8 cellular contexts compared by ENCODE assay signal in the genomic region with DNA sequence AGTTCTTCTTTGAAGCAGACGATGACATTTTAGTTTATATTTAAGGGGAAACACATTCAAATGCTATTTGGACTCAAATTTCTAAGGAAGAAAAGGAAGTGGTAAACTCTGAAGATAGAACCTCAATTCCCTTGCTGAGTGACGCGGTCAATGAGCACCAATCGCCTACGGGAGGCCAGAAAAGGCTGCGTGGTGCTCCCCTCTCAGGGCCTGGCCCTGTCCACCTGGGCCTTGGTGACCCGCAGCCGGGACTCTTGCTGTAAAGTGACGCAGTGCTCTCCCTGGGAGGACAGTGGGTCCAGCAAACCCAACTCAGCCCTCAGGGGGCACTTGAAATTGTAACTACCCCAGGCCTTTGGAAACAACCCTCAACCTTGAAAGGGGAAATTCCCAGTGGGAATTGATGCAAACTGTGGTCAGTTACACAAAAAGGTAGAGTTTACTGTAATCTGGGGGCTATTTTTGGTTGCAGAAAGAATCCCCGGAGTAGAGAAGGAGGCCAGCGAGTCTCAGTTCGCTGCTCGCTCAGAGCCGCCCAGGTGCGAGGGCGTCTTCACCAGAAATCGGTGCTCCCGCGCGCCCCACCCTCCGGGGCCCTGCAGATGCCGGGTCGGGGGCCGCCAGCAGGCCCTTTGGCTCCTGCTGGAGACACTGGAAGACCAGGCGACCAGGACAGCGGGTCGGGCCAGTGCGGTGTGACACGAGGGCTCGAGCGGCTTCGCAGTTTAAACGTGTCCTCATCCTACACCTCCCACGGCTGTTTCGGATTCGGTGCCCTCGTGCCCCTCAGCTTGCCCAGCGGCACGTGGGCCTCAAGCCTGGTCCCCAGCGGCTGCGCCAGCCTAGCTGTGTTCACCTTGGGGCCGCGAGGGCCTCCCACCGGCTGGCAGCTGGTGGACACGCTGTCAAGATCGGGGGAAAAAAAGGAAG. TPM values are rescaled to one million over a fixed set of nuclear protein-coding genes. Genes with fewer than 3 reads are reported as not detected.
DNase-seq lines count a peak whose midpoint lies in the region; ATAC-seq and TF ChIP-seq lines count a peak whose summit lies in the region.

No MANE protein-coding gene starts in this region.

- POLR2A ChIA-PET in OCI-LY7 (lab: Charles Lee) = interaction anchor here (0.6 to 0.7 kb wide), 2 partner anchors 15 to 51 kb away, joined by 3 read pairs; no protein-coding TSS in a partner anchor

- TF ChIP-seq CTCF in GM06990 (IDR thresholded peaks at IDR 0.05; ENCODE audit: insufficient read depth, low read length, poor library complexity, severe bottlenecking) = no peak
- no peak for TF ChIP-seq CTCF in OCI-LY7 (conservative IDR thresholded peaks at IDR 0.05; ENCODE audit: low read length)
- TF ChIP-seq CTCF in BE2C (IDR thresholded peaks at IDR 0.05; ENCODE audit: low read depth, low read length) = no peak

- no peaks in the 10 kb centered on the region for H3K9me2 ChIP-seq in OCI-LY7 (ENCODE audit: insufficient read depth, low read length)

- CTCF ChIA-PET in OCI-LY7 (lab: Charles Lee; ENCODE audit: unreplicated experiment) = no interaction called here

- in situ Hi-C loops in HAP-1 (cut with MboI; ENCODE audit: low sequenced_read_pairs) = no loop called here

- H3K36me3 ChIP-seq in GM06990 (ENCODE audit: control insufficient read depth, insufficient read depth, low read length) = no peaks in the 10 kb centered on the region
- no peaks in the 10 kb centered on the region for H3K36me3 ChIP-seq in OCI-LY7 (ENCODE audit: insufficient read depth, low read length)
- H3K36me3 ChIP-seq in HAP-1 (replicated peaks) = no peaks in the 10 kb centered on the region; the same call in 1 of the 2 replicates
- no peaks in the 10 kb centered on the region for H3K36me3 ChIP-seq in BE2C

- no peak overlapping the region for H3K27ac ChIP-seq in OCI-LY7 (ENCODE audit: low read depth, low read length, poor library complexity, severe bottlenecking)

- H3K27me3 ChIP-seq in GM06990 (replicated peaks; ENCODE audit: control insufficient read depth, insufficient read depth, low read length) = no peaks in the 10 kb centered on the region
- no peaks in the 10 kb centered on the region for H3K27me3 ChIP-seq in HAP-1 (ENCODE audit: low read depth)
- H3K27me3 ChIP-seq in BE2C = peaks cover 10% of the 10 kb centered on the region

- H3K79me2 ChIP-seq in OCI-LY7 (ENCODE audit: insufficient read depth, low read depth, low read length) = no peaks in the 10 kb centered on the region

- no peaks in the 10 kb centered on the region for H4K20me1 ChIP-seq in OCI-LY7 (ENCODE audit: insufficient read depth, low read length)

- H3K4me3 ChIP-seq in GM06990 (replicated peaks; ENCODE audit: low read depth, low read length) = peak overlapping the region; percentile 97
- H3K4me3 ChIP-seq in OCI-LY7 (ENCODE audit: low read depth, low read length, poor library complexity, severe bottlenecking) = peak overlapping the region; percentile 78
- peak overlapping the region; percentile 56 for H3K4me3 ChIP-seq in iPS-18c (ENCODE audit: insufficient read depth, low read depth, low read length)
- no peak overlapping the region; the same call in 1 of the 2 replicates for H3K4me3 ChIP-seq in HAP-1
- H3K4me3 ChIP-seq in BE2C (ENCODE audit: low read depth, low read length) = no peak overlapping the region

- DNase-seq in GM06990 (ENCODE audit: extremely low read depth, insufficient read length) (peak; percentile 84), OCI-LY7 (ENCODE audit: low spot score) (peak; percentile 70), SW 1271 (lab: John Stamatoyannopoulos, UW) (no peak), HAP-1 (ENCODE audit: low spot score in 2 of 2) (no peak), BE2C (no peak)
- no peak for DNase-seq in stimulated activated CD4-positive, alpha-beta T cell treated with anti-CD3 and anti-CD28 coated beads, Interleukin-12 subunit alpha, Interleukin-12 subunit beta, amount 100 ng/mL, for 4 hours

- intact Hi-C loops in OCI-LY7 (cut with micrococcal nuclease; ENCODE audit: unreplicated experiment) = loop anchor here (5.0 to 10.0 kb wide), 2 partner anchors 135 to 278 kb away; no protein-coding TSS in a partner anchor

- H3K4me1 ChIP-seq in OCI-LY7 (ENCODE audit: insufficient read depth, low read length, poor library complexity, severe bottlenecking) (peaks cover 49% of the 10 kb centered on the region), HAP-1 (peaks cover 6% of the 10 kb centered on the region; the same call in 1 of the 2 replicates), BE2C (no peaks in the 10 kb centered on the region; the same call in none of the 2 replicates)

- peak; percentile 29 for ATAC-seq in GM21619 (IDR thresholded peaks at IDR 0.05; ENCODE audit: unreplicated experiment)

- no TSS peak for BruUV-seq in OCI-LY7 (replicated peaks; lab: Mats Ljungman, UMichigan)

- H2AFZ ChIP-seq in OCI-LY7 (ENCODE audit: low read length) = no peak overlapping the region

- no peaks in the 10 kb centered on the region for H3K9me3 ChIP-seq in OCI-LY7 (ENCODE audit: low read length)
- H3K9me3 ChIP-seq in iPS-18c (ENCODE audit: control insufficient read depth, insufficient read depth, low read length) = peaks cover 4% of the 10 kb centered on the region
- no peaks in the 10 kb centered on the region for H3K9me3 ChIP-seq in HAP-1
- no peaks in the 10 kb centered on the region for H3K9me3 ChIP-seq in BE2C

- peak overlapping the region; percentile 97 for H3K4me2 ChIP-seq in OCI-LY7 (ENCODE audit: low read length)

RNA-seq across cellular contexts. Expression of gene ANKRD33B, which starts 1.4 kb away (rescaled TPM):
- 5.6 TPM in 2 replicates for total RNA-seq in OCI-LY7 (2014; rRNA removed; shearing (Covaris generic))
- total RNA-seq in OCI-LY7 (2022) = 10.1 and 11.4 TPM in 2 replicates
- polyA plus RNA-seq in BE2C (2012; ENCODE audit: insufficient read depth, insufficient read length, low read depth) = 1.9 TPM

Comparison
In these comparisons a context has a peak if more than half of its experiments do, and no peak if none do; other contexts are left out.
1. DNase-seq: peak in GM06990 (single experiment) and OCI-LY7 (single experiment); none in SW 1271 (0 of 2), HAP-1 (0 of 2), stimulated activated CD4-positive, alpha-beta T cell treated with anti-CD3 and anti-CD28 coated beads, Interleukin-12 subunit alpha, Interleukin-12 subunit beta, amount 100 ng/mL, for 4 hours (single experiment) and BE2C (single experiment).
2. H3K4me3 ChIP-seq: peak in GM06990 (single experiment), OCI-LY7 (single experiment) and iPS-18c (single experiment); none in HAP-1 (single experiment) and BE2C (single experiment).